Comparison of ENCODE assay signal across 11 cellular contexts in the genomic region with DNA sequence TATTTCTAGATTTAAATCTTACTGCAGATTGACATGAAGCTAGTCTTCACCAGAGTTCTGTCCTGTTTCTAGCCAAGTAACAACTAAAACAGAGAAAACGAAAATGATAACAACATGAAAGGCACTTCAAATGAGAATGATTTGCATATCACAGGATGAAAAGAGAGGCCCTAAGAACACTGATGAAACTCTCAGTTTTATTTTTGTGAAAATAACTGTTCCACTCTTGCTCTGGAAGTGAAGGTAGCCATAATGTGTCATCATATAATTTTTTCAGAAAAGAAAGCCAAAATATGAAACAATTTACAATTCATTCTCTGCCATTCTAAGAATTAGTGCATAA.
A peak's percentile ranks its signal among the peaks of the same experiment; 100 is the strongest.
DNase-seq lines count a peak whose midpoint lies in the region; ATAC-seq and TF ChIP-seq lines count a peak whose summit lies in the region.
"Had no signal": no experiment of that assay in that cellular context is flagged by ENCODE, and none has a peak within 500 bp of the region (broad histone marks: within the 10 kb centered on the region; RNA-seq: fewer than 3 reads in every experiment).

No MANE protein-coding gene starts in this region.

- H3K4me3 Mint-ChIP-seq in activated CD4-positive, alpha-beta T cell treated with anti-CD3 and anti-CD28 coated beads, Interleukin-2, amount 10 ng/mL, durations not matched to agents 24 days and 14 days: peak overlapping the region; percentile 58
- H3K4me3 Mint-ChIP-seq in activated T-helper 2 cell treated with anti-CD3 and anti-CD28 coated beads, Interferon-gamma antibody, Interleukin-2, Interleukin-4, amounts not matched to agents 10 μg/mL and 5 μg/mL and 100 μg/mL, durations not matched to agents 14 hours and 24 hours and 36 hours (ENCODE audit: low read depth): peak overlapping the region; percentile 57
- H3K4me3 Mint-ChIP-seq in MCF 10A (ENCODE audit: unreplicated experiment): no peak overlapping the region

- peaks cover 7% of the 10 kb centered on the region for H3K27me3 Mint-ChIP-seq in activated CD4-positive, alpha-beta T cell treated with anti-CD3 and anti-CD28 coated beads, Interleukin-2, amount 10 ng/mL, durations not matched to agents 24 days and 14 days
- H3K27me3 Mint-ChIP-seq in activated T-helper 2 cell treated with anti-CD3 and anti-CD28 coated beads, Interferon-gamma antibody, Interleukin-2, Interleukin-4, amounts not matched to agents 10 μg/mL and 5 μg/mL and 100 μg/mL, durations not matched to agents 14 hours and 24 hours and 36 hours (ENCODE audit: low read depth): no peaks in the 10 kb centered on the region
- no peaks in the 10 kb centered on the region for H3K27me3 Mint-ChIP-seq in MCF 10A (ENCODE audit: insufficient read depth, unreplicated experiment)

- intact Hi-C loops in activated CD4-positive, alpha-beta T cell treated with anti-CD3 and anti-CD28 coated beads, Interleukin-2, amount 10 ng/mL, durations not matched to agents 24 days and 14 days (cut with micrococcal nuclease): loop anchor here (10.0 kb wide), 1 partner anchor 724 kb away; a partner anchor contains a TSS
- intact Hi-C loops in activated T-helper 2 cell treated with anti-CD3 and anti-CD28 coated beads, Interferon-gamma antibody, Interleukin-2, Interleukin-4, amounts not matched to agents 10 μg/mL and 5 μg/mL and 100 μg/mL, durations not matched to agents 14 hours and 24 hours and 36 hours (cut with micrococcal nuclease): loop anchor here (1.0 to 2.0 kb wide), 4 partner anchors 9 to 38 kb away; no protein-coding TSS in a partner anchor
- intact Hi-C loops in MCF 10A (cut with micrococcal nuclease): no loop called here

- H3K27ac Mint-ChIP-seq in activated CD4-positive, alpha-beta T cell treated with anti-CD3 and anti-CD28 coated beads, Interleukin-2, amount 10 ng/mL, durations not matched to agents 24 days and 14 days: peak overlapping the region; percentile 86
- peak overlapping the region; percentile 91 for H3K27ac Mint-ChIP-seq in activated T-helper 2 cell treated with anti-CD3 and anti-CD28 coated beads, Interferon-gamma antibody, Interleukin-2, Interleukin-4, amounts not matched to agents 10 μg/mL and 5 μg/mL and 100 μg/mL, durations not matched to agents 14 hours and 24 hours and 36 hours
- H3K27ac Mint-ChIP-seq in MCF 10A (ENCODE audit: low read depth, unreplicated experiment): no peak overlapping the region

- POLR2A ChIA-PET in MCF 10A (lab: Yijun Ruan, JAX): interaction anchor here (1.2 kb wide), 1 partner anchor 50 kb away, joined by 3 read pairs; no protein-coding TSS in a partner anchor

- H3K36me3 Mint-ChIP-seq in activated CD4-positive, alpha-beta T cell treated with anti-CD3 and anti-CD28 coated beads, Interleukin-2, amount 10 ng/mL, durations not matched to agents 24 days and 14 days (ENCODE audit: low read depth): peaks cover 2% of the 10 kb centered on the region
- H3K36me3 Mint-ChIP-seq in activated T-helper 2 cell treated with anti-CD3 and anti-CD28 coated beads, Interferon-gamma antibody, Interleukin-2, Interleukin-4, amounts not matched to agents 10 μg/mL and 5 μg/mL and 100 μg/mL, durations not matched to agents 14 hours and 24 hours and 36 hours (ENCODE audit: low read depth): peaks cover 6% of the 10 kb centered on the region
- no peaks in the 10 kb centered on the region for H3K36me3 Mint-ChIP-seq in MCF 10A (ENCODE audit: insufficient read depth, unreplicated experiment)

- DNase-seq in activated CD4-positive, alpha-beta T cell treated with anti-CD3 and anti-CD28 coated beads, Interleukin-2, amount 10 ng/mL, durations not matched to agents 24 days and 14 days: no peak
- DNase-seq in activated CD4-positive, alpha-beta T cell treated with anti-CD3 and anti-CD28 coated beads for 1 hour: no peak
- DNase-seq in activated T-helper 2 cell treated with anti-CD3 and anti-CD28 coated beads, Interferon-gamma antibody, Interleukin-2, Interleukin-4, amounts not matched to agents 10 μg/mL and 5 μg/mL and 100 μg/mL, durations not matched to agents 14 hours and 24 hours and 36 hours (ENCODE audit: low spot score): no peak
- no peak for DNase-seq in stimulated activated naive CD4-positive, alpha-beta T cell treated with Interleukin-2 at 50 U/mL for 16 hours (lab: John Stamatoyannopoulos, UW)
- DNase-seq in stimulated activated CD4-positive, alpha-beta T cell treated with anti-CD3 and anti-CD28 coated beads, Interleukin-12 subunit alpha, Interleukin-12 subunit beta, amount 100 ng/mL, for 4 hours: no peak
- DNase-seq in MCF 10A (ENCODE audit: unreplicated experiment): no peak
- DNase-seq: colonic mucosa, foreskin melanocyte, left ventricle myocardium superior had no signal

- peaks cover 20% of the 10 kb centered on the region for H3K4me1 Mint-ChIP-seq in activated CD4-positive, alpha-beta T cell treated with anti-CD3 and anti-CD28 coated beads, Interleukin-2, amount 10 ng/mL, durations not matched to agents 24 days and 14 days
- H3K4me1 Mint-ChIP-seq in activated T-helper 2 cell treated with anti-CD3 and anti-CD28 coated beads, Interferon-gamma antibody, Interleukin-2, Interleukin-4, amounts not matched to agents 10 μg/mL and 5 μg/mL and 100 μg/mL, durations not matched to agents 14 hours and 24 hours and 36 hours (ENCODE audit: low read depth): peaks cover 39% of the 10 kb centered on the region
- peaks cover 7% of the 10 kb centered on the region for H3K4me1 Mint-ChIP-seq in MCF 10A (ENCODE audit: insufficient read depth, unreplicated experiment)

- no TSS peak for BruUV-seq in MCF 10A (replicated peaks; lab: Mats Ljungman, UMichigan)

- ATAC-seq in GM21381 (IDR thresholded peaks at IDR 0.05; ENCODE audit: unreplicated experiment) (peak; percentile 80), HG03066 (IDR thresholded peaks at IDR 0.05; ENCODE audit: low read depth, unreplicated experiment) (peak; percentile 79)
- ATAC-seq: left ventricle myocardium superior had no signal

- TF ChIP-seq CTCF in MCF 10A (IDR thresholded peaks at IDR 0.05; ENCODE audit: unreplicated experiment): no peak

- peaks cover 22% of the 10 kb centered on the region for H3K9me3 Mint-ChIP-seq in activated CD4-positive, alpha-beta T cell treated with anti-CD3 and anti-CD28 coated beads, Interleukin-2, amount 10 ng/mL, durations not matched to agents 24 days and 14 days
- peaks cover 20% of the 10 kb centered on the region for H3K9me3 Mint-ChIP-seq in activated T-helper 2 cell treated with anti-CD3 and anti-CD28 coated beads, Interferon-gamma antibody, Interleukin-2, Interleukin-4, amounts not matched to agents 10 μg/mL and 5 μg/mL and 100 μg/mL, durations not matched to agents 14 hours and 24 hours and 36 hours
- H3K9me3 Mint-ChIP-seq in MCF 10A (ENCODE audit: unreplicated experiment): no peaks in the 10 kb centered on the region

- CTCF ChIA-PET in MCF 10A (lab: Yijun Ruan, JAX): no interaction called here
